11 cellular contexts compared by ENCODE assay signal in the genomic region with DNA sequence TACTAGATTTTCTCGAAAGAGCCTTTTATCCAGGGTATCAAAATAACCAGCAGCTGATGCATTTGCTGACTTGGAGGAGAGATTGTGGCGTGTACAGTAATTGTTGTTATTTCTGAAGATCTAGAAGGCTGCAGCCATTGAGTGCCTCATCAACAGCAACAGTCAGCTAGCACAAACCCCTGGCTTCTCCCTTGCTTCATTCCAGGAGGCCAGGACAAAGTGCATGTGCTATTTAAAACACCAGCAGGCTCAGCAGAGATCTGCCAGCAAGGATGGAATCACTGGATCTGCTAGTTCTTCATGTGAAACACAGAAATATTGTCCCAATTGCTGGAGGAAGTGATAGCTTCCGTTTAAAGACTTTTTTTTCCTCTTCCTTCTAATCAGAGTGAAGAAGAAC. TPM values are rescaled to one million over a fixed set of nuclear protein-coding genes. Genes with fewer than 3 reads are reported as not detected.
"Had no signal": no experiment of that assay in that cellular context is flagged by ENCODE, and none has a peak within 500 bp of the region (broad histone marks: within the 10 kb centered on the region; RNA-seq: fewer than 3 reads in every experiment).

No MANE protein-coding gene starts in this region.

- H3K27ac ChIP-seq: body of pancreas, neural progenitor cell, pancreas had no signal

- H3K36me3 ChIP-seq: neural progenitor cell, pancreas, uterus had no signal

- DNase-seq: activated naive CD4-positive, alpha-beta T cell treated with anti-CD3 and anti-CD28 coated beads, Interleukin-2, amount 50 U/mL, for 16 hours; activated T-cell treated with anti-CD3 and anti-CD28 coated beads, Interleukin-2, amount 50 U/mL, for 1 hour; body of pancreas; mesendoderm; pancreas; stimulated activated CD4-positive, alpha-beta T cell treated with anti-CD3 and anti-CD28 coated beads, Interleukin-15, amount 100 ng/mL, for 24 hours; stimulated activated CD4-positive, alpha-beta T cell treated with anti-CD3 and anti-CD28 coated beads, Interleukin-4, amount 100 ng/mL, for 24 hours; uterus had no signal

- H3K9me3 ChIP-seq: body of pancreas, pancreas, uterus had no signal

- H3K4me1 ChIP-seq: uterus had no signal

- H3K27me3 ChIP-seq: body of pancreas, pancreas, uterus had no signal

- H3K4me3 ChIP-seq: body of pancreas, neural progenitor cell, pancreas, uterus had no signal

- ATAC-seq: activated CD4-positive, CD25-positive, alpha-beta regulatory T cell treated with anti-CD3 and anti-CD28 coated beads, Interleukin-2, amount 50 U/mL, for 24 hours; body of pancreas; pancreas had no signal

RNA-seq across cellular contexts. Expression of a gene that starts 2.8 kb away (rescaled TPM):
- total RNA-seq: renal cortical epithelial cell had no signal
